Comparison of ENCODE assay signal across 8 cellular contexts in genomic region chr1:19209990-19210771, GRCh38. TPM values are rescaled to one million over a fixed set of nuclear protein-coding genes. Genes with fewer than 3 reads are reported as not detected.
A peak's percentile ranks its signal among the peaks of the same experiment; 100 is the strongest.
DNase-seq lines count a peak whose midpoint lies in the region; ATAC-seq and TF ChIP-seq lines count a peak whose summit lies in the region.

TSS of gene UBR4 (minus strand) at chr1:19210266. CDS start at chr1:19210248, 18 bp downstream.

- H3K9me3 Mint-ChIP-seq in CD14-positive monocyte, result no peaks in the 10 kb centered on the region
- H3K9me3 Mint-ChIP-seq in activated CD4-positive, alpha-beta memory T cell treated with anti-CD3 and anti-CD28 coated beads for 36 hours, result no peaks in the 10 kb centered on the region

- peaks cover 49% of the 10 kb centered on the region for H3K4me1 Mint-ChIP-seq in CD14-positive monocyte
- H3K4me1 Mint-ChIP-seq in activated CD4-positive, alpha-beta memory T cell treated with anti-CD3 and anti-CD28 coated beads for 36 hours (ENCODE audit: low read depth), result peaks cover 68% of the 10 kb centered on the region

- POLR2A ChIA-PET in activated CD4-positive, alpha-beta memory T cell treated with anti-CD3 and anti-CD28 coated beads for 36 hours (lab: Charles Lee), result interaction anchor here (0.6 to 3.8 kb wide), 5 partner anchors 30 to 385 kb away, joined by 3 to 19 read pairs (median 3); partner anchors contain the start of genes EMC1 and MRTO4

- under 1% methylated on average over 35 of the region's 80 CpGs for WGBS in right lobe of liver (ENCODE audit: insufficient coverage, low coverage, low lambda C conversion rate, missing lambda C conversion rate)

- no peaks in the 10 kb centered on the region for H3K36me3 ChIP-seq in right lobe of liver

- H3K27me3 Mint-ChIP-seq in CD14-positive monocyte (ENCODE audit: low read depth in 3 of 3), result no peaks in the 10 kb centered on the region
- H3K27me3 Mint-ChIP-seq in activated CD4-positive, alpha-beta memory T cell treated with anti-CD3 and anti-CD28 coated beads for 36 hours, result no peaks in the 10 kb centered on the region

- no peaks in the 10 kb centered on the region for H3K9me3 ChIP-seq in right lobe of liver

- peak within 1 kb of the TSS; percentile 99 to 100 (median 99) for H3K27ac Mint-ChIP-seq in CD14-positive monocyte
- H3K27ac Mint-ChIP-seq in activated CD4-positive, alpha-beta memory T cell treated with anti-CD3 and anti-CD28 coated beads for 36 hours, result peak within 1 kb of the TSS; percentile 96

- CTCF ChIA-PET in activated CD4-positive, alpha-beta memory T cell treated with anti-CD3 and anti-CD28 coated beads for 36 hours (lab: Charles Lee), result interaction anchor here (1.0 to 1.7 kb wide), 4 partner anchors 12 to 444 kb away, joined by 3 to 6 read pairs (median 4); no protein-coding TSS in a partner anchor

- H3K4me3 ChIP-seq in dorsolateral prefrontal cortex (peak within 1 kb of the TSS; percentile 72 to 100 (median 93)), right lobe of liver (peak within 1 kb of the TSS; percentile 79 to 91 (median 89))

- H3K27me3 ChIP-seq in dorsolateral prefrontal cortex (no peaks in the 10 kb centered on the region), right lobe of liver (no peaks in the 10 kb centered on the region)

- H3K27ac ChIP-seq in dorsolateral prefrontal cortex (peak within 1 kb of the TSS; percentile 43 to 98 (median 90)), right lobe of liver (peak within 1 kb of the TSS; percentile 91 to 99 (median 93))

- intact Hi-C loops in CD14-positive monocyte (cut with micrococcal nuclease) (loop anchor here in 1 of 2 donors (5.0 to 10.0 kb wide), 2 partner anchors 102 to 305 kb away; partner anchors contain the start of genes AKR7A2, ALDH4A1 and SLC66A1), dorsolateral prefrontal cortex (cut with DNase I) (loop anchor here (5.0 kb wide), 2 partner anchors 42 to 102 kb away; partner anchors contain the start of genes EMC1 (in 2 of the 2), MRTO4 (in 2 of the 2), AKR7A2 (in 1 of the 2) and SLC66A1 (in 1 of the 2)), right lobe of liver (cut with DNase I) (no loop called here)
- intact Hi-C loops in activated CD4-positive, alpha-beta memory T cell treated with anti-CD3 and anti-CD28 coated beads for 36 hours (cut with micrococcal nuclease), result loop anchor here (1.0 to 10.0 kb wide), 9 partner anchors 24 to 502 kb away; partner anchors contain the start of genes ALDH4A1, EMC1 and MRTO4

- peak; percentile 98 for TF ChIP-seq POLR2A in right lobe of liver (IDR thresholded peaks at IDR 0.05)

- TF ChIP-seq CTCF in CD14-positive monocyte (IDR thresholded peaks at IDR 0.05) (no peak), dorsolateral prefrontal cortex (IDR thresholded peaks at IDR 0.05 in 54 of 56, conservative IDR thresholded peaks at IDR 0.05 in 2 of 56; ENCODE audit: low read depth in 1 of 56, partially characterized antibody in 56 of 56) (peak in 33 of 56 donors; percentile 4 to 58 (median 25)), right lobe of liver (IDR thresholded peaks at IDR 0.05) (no peak)

- peak within 1 kb of the TSS; percentile 93 to 99 for H3K4me3 Mint-ChIP-seq in CD14-positive monocyte
- peak within 1 kb of the TSS; percentile 94 for H3K4me3 Mint-ChIP-seq in activated CD4-positive, alpha-beta memory T cell treated with anti-CD3 and anti-CD28 coated beads for 36 hours

- peaks cover 16 to 24% of the 10 kb centered on the region in 2 donors for H3K36me3 Mint-ChIP-seq in CD14-positive monocyte
- peaks cover 19% of the 10 kb centered on the region for H3K36me3 Mint-ChIP-seq in activated CD4-positive, alpha-beta memory T cell treated with anti-CD3 and anti-CD28 coated beads for 36 hours

- peak; percentile 93 for DNase-seq in CD14-positive monocyte (ENCODE audit: low spot score)
- DNase-seq in NCI-H82 (lab: John Stamatoyannopoulos, UW), result peak; percentile 98
- peak; percentile 98 for DNase-seq in activated CD4-positive, alpha-beta memory T cell treated with anti-CD3 and anti-CD28 coated beads for 36 hours
- peak; percentile 86 to 96 (median 92) for DNase-seq in dorsolateral prefrontal cortex
- peak; percentile 97 to 98 (median 98) for DNase-seq in right lobe of liver
- DNase-seq in stimulated activated CD4-positive, alpha-beta T cell treated with anti-CD3 and anti-CD28 coated beads, Interleukin-4, amount 100 ng/mL, for 4 hours, result peak; percentile 96 to 98

- peak; percentile 89 for ATAC-seq in GM19397 (IDR thresholded peaks at IDR 0.05; ENCODE audit: unreplicated experiment)
- peak; percentile 73 for ATAC-seq in HG03571 (IDR thresholded peaks at IDR 0.05; ENCODE audit: unreplicated experiment)
- peak; percentile 91 to 97 (median 94) for ATAC-seq in right lobe of liver

- H3K4me1 ChIP-seq in right lobe of liver, result peaks cover 0 to 54% (median 10%) of the 10 kb centered on the region in 4 donors

RNA-seq across cellular contexts. Expression of gene UBR4, which starts in this region (rescaled TPM):
- 10 to 100 TPM; 44.3 to 49.4 TPM for polyA plus RNA-seq in CD14-positive monocyte
- 100 to 1,000 TPM; 104 to 116 TPM for total RNA-seq in activated CD4-positive, alpha-beta memory T cell treated with anti-CD3 and anti-CD28 coated beads for 36 hours
- 100 to 1,000 TPM; 143 to 247 (median 184) TPM for total RNA-seq in dorsolateral prefrontal cortex
- 100 to 1,000 TPM in 2 of 6 experiments, 10 to 100 TPM in 4; 73.0 to 132 (median 90.1) TPM for total RNA-seq in right lobe of liver

Comparison
In these comparisons a context has a peak if more than half of its experiments do, and no peak if none do; other contexts are left out.
1. Peak in every context shown above with its lines: DNase-seq, ATAC-seq, H3K4me3 ChIP-seq and H3K27ac ChIP-seq.
2. CTCF ChIP-seq: peak in dorsolateral prefrontal cortex (33 of 56); none in CD14-positive monocyte (single experiment) and right lobe of liver (0 of 4).
3. intact Hi-C loops: an anchor here in activated CD4-positive, alpha-beta memory T cell treated with anti-CD3 and anti-CD28 coated beads for 36 hours (1.0 to 10.0 kb wide) and dorsolateral prefrontal cortex (5.0 kb wide); none called in right lobe of liver.